14 cellular contexts compared by ENCODE assay signal in the genomic region with DNA sequence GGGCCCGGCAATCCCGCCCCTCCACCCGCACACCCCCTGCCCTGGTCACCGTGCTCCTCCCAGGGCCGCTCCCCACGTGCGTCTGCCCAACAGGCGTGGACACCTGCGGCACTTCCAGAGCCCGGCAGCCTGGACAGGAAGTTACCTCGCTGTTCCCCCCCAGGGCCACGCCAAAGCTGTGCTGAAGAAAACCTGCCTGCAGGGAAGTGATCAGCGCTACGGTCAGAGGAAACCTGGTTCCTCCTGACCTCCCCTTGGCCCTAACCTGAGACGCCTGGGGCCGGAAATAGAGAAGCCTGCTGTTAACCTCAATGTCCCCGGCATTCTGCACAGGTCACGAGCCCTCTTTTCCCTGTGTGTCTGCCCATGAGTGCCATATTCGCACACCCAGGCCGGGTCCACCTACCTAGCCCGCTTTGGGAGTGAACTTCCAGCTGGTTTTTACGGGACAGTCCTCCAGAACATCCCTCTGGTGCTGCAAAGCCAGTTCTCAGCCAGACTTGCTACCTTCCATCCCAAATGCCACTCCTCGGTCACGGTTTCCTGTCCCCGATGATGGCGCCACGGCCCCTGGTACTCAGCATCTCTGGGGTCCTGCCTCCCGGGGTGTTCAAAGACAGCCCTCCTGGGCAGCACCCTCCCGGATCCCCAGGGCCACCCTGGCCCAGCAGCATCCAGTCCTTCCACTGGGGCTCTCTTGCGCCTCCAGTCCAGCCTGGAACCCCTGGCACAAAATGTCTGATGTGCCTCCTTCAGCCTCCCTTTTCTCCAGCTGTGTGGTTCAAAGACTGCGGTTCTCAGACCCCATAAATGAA. TPM values are rescaled to one million over a fixed set of nuclear protein-coding genes. Genes with fewer than 3 reads are reported as not detected.
A peak's percentile ranks its signal among the peaks of the same experiment; 100 is the strongest.
DNase-seq lines count a peak whose midpoint lies in the region; ATAC-seq and TF ChIP-seq lines count a peak whose summit lies in the region.
"Had no signal": no experiment of that assay in that cellular context is flagged by ENCODE, and none has a peak within 500 bp of the region (broad histone marks: within the 10 kb centered on the region; RNA-seq: fewer than 3 reads in every experiment).

No MANE protein-coding gene starts in this region.

- peak overlapping the region in 1 of 6 donors; percentile 50 for H3K27ac Mint-ChIP-seq in immature natural killer cell
- H3K27ac Mint-ChIP-seq: endodermal cell had no signal

- DNase-seq in ELF-1 (ENCODE audit: low read depth, low spot score) (peak; percentile 56), GM20000 (ENCODE audit: low spot score) (peak; percentile 77), immature natural killer cell (peak in 2 of 3 donors; percentile 22 to 34), SHP77 (lab: John Stamatoyannopoulos, UW) (no peak), NCI-H1105 (lab: John Stamatoyannopoulos, UW) (no peak)
- DNase-seq: aorta, EL, endodermal cell, mesendoderm, OCI-M1, right cardiac atrium had no signal

- H3K4me1 Mint-ChIP-seq in immature natural killer cell, result peaks cover 25 to 27% of the 10 kb centered on the region in 2 donors
- H3K4me1 Mint-ChIP-seq: endodermal cell had no signal

- peaks cover 0 to 9% (median 1%) of the 10 kb centered on the region in 6 donors for H3K9me3 Mint-ChIP-seq in immature natural killer cell

- H3K4me3 Mint-ChIP-seq in immature natural killer cell, result peak overlapping the region in 3 of 5 donors; percentile 30 to 56 (median 45)
- H3K4me3 Mint-ChIP-seq: endodermal cell had no signal

- ATAC-seq in HG03175 (IDR thresholded peaks at IDR 0.05; ENCODE audit: unreplicated experiment) (peak; percentile 77), HG03139 (IDR thresholded peaks at IDR 0.05; ENCODE audit: unreplicated experiment) (no peak), HG03520 (IDR thresholded peaks at IDR 0.05; ENCODE audit: unreplicated experiment) (no peak)

- no peak for TF ChIP-seq CTCF in GM20000 (IDR thresholded peaks at IDR 0.05; ENCODE audit: extremely low read depth, missing control alignments)

- no peaks in the 10 kb centered on the region for H3K36me3 Mint-ChIP-seq in immature natural killer cell

- peaks cover 2 to 5% (median 2%) of the 10 kb centered on the region in 3 donors for H3K27me3 Mint-ChIP-seq in immature natural killer cell (ENCODE audit: low read depth in 3 of 3)

RNA-seq across cellular contexts. Expression of a gene that starts 12.0 kb away (rescaled TPM):
- under 1 TPM; 0.41 to 0.98 (median 0.51) TPM for polyA plus RNA-seq in immature natural killer cell

Comparison
In these comparisons a context has a peak if more than half of its experiments do, and no peak if none do; other contexts are left out.
1. DNase-seq: peak in ELF-1 (single experiment), GM20000 (single experiment) and immature natural killer cell (2 of 3); none in SHP77 (0 of 2) and NCI-H1105 (single experiment).